In the genomic region with DNA sequence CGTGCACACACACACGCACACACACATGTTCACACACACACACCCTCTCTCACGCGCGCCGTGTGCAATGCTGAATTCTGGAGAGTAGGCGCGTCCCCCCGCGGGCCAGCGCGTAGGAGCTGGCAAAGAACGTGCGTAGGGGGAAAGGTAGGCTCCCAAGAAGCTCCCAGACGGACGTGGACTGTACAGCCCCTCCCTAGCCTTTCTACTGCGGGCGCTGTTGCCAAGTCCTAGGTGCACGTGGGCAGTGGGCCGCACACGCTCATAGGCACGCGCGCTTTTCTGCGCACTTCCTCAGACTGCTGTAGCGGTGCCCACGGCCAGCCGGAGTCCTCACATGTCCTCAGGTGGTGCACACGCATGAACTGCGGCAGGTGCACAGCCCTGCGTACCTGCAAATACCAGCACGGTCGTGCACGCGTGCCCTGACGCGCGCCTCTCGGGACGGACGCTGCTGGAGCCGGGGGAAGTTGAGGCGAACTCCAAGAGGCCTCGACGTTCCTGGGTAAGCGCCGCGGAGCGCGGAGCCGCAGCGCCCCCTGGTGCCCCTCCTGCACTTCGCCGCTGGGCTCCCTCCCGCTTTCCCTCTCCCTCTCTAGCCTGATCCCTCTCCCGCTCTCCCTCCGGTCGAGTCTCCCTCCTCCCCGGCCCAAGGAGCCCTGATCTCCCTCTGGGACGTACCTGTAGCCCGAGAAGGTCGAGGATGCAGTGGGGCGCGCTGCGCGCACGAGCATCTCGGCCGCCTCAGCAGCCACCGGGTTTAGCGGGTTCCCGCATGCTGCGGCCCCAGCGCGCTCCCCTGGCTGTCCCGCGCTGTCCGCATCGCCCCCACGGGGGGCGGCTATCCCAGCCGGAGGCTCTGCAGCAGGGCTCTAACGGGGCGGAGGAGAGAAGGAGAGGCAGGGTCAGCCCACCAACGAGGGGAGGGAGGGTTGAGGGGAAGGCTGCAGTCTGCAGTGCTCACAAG, we compare ENCODE assay signal across 1 cellular context.
TF ChIP-seq lines count a peak whose summit lies in the region.

No MANE protein-coding gene starts in this region.

TF ChIP-seq in HepG2, 621 proteins besides CTCF, POLR2A, EP300 and RAD21 (continued from another document and continues in another):
- TF ChIP-seq CEBPB (IDR thresholded peaks at IDR 0.05; ENCODE audit: borderline replicate concordance, low read depth, low read length): no peak
- TF ChIP-seq ZNF383 (CRISPR knock-in tag; IDR thresholded peaks at IDR 0.05; ENCODE audit: borderline replicate concordance): no peak
- TF ChIP-seq, protein P1, sequence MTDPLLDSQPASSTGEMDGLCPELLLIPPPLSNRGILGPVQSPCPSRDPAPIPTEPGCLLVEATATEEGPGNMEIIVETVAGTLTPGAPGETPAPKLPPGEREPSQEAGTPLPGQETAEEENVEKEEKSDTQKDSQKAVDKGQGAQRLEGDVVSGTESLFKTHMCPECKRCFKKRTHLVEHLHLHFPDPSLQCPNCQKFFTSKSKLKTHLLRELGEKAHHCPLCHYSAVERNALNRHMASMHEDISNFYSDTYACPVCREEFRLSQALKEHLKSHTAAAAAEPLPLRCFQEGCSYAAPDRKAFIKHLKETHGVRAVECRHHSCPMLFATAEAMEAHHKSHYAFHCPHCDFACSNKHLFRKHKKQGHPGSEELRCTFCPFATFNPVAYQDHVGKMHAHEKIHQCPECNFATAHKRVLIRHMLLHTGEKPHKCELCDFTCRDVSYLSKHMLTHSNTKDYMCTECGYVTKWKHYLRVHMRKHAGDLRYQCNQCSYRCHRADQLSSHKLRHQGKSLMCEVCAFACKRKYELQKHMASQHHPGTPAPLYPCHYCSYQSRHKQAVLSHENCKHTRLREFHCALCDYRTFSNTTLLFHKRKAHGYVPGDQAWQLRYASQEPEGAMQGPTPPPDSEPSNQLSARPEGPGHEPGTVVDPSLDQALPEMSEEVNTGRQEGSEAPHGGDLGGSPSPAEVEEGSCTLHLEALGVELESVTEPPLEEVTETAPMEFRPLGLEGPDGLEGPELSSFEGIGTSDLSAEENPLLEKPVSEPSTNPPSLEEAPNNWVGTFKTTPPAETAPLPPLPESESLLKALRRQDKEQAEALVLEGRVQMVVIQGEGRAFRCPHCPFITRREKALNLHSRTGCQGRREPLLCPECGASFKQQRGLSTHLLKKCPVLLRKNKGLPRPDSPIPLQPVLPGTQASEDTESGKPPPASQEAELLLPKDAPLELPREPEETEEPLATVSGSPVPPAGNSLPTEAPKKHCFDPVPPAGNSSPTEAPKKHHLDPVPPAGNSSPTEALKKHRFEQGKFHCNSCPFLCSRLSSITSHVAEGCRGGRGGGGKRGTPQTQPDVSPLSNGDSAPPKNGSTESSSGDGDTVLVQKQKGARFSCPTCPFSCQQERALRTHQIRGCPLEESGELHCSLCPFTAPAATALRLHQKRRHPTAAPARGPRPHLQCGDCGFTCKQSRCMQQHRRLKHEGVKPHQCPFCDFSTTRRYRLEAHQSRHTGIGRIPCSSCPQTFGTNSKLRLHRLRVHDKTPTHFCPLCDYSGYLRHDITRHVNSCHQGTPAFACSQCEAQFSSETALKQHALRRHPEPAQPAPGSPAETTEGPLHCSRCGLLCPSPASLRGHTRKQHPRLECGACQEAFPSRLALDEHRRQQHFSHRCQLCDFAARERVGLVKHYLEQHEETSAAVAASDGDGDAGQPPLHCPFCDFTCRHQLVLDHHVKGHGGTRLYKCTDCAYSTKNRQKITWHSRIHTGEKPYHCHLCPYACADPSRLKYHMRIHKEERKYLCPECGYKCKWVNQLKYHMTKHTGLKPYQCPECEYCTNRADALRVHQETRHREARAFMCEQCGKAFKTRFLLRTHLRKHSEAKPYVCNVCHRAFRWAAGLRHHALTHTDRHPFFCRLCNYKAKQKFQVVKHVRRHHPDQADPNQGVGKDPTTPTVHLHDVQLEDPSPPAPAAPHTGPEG (CRISPR knock-in tag; IDR thresholded peaks at IDR 0.05): 0 out of 2 replicates have a peak, but pooled peaks have one; percentile 9
- no peak for TF ChIP-seq ZNF44 (CRISPR knock-in tag; IDR thresholded peaks at IDR 0.05)
- no peak for TF ChIP-seq FOSL2 (CRISPR knock-in tag; IDR thresholded peaks at IDR 0.05)
- TF ChIP-seq NFE2L2 (IDR thresholded peaks at IDR 0.05; ENCODE audit: low read length): no peak
- TF ChIP-seq, protein P2, sequence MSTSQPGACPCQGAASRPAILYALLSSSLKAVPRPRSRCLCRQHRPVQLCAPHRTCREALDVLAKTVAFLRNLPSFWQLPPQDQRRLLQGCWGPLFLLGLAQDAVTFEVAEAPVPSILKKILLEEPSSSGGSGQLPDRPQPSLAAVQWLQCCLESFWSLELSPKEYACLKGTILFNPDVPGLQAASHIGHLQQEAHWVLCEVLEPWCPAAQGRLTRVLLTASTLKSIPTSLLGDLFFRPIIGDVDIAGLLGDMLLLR (CRISPR knock-in tag; IDR thresholded peaks at IDR 0.05): no peak; the same call in 1 of the 2 replicates
- TF ChIP-seq, protein P3, sequence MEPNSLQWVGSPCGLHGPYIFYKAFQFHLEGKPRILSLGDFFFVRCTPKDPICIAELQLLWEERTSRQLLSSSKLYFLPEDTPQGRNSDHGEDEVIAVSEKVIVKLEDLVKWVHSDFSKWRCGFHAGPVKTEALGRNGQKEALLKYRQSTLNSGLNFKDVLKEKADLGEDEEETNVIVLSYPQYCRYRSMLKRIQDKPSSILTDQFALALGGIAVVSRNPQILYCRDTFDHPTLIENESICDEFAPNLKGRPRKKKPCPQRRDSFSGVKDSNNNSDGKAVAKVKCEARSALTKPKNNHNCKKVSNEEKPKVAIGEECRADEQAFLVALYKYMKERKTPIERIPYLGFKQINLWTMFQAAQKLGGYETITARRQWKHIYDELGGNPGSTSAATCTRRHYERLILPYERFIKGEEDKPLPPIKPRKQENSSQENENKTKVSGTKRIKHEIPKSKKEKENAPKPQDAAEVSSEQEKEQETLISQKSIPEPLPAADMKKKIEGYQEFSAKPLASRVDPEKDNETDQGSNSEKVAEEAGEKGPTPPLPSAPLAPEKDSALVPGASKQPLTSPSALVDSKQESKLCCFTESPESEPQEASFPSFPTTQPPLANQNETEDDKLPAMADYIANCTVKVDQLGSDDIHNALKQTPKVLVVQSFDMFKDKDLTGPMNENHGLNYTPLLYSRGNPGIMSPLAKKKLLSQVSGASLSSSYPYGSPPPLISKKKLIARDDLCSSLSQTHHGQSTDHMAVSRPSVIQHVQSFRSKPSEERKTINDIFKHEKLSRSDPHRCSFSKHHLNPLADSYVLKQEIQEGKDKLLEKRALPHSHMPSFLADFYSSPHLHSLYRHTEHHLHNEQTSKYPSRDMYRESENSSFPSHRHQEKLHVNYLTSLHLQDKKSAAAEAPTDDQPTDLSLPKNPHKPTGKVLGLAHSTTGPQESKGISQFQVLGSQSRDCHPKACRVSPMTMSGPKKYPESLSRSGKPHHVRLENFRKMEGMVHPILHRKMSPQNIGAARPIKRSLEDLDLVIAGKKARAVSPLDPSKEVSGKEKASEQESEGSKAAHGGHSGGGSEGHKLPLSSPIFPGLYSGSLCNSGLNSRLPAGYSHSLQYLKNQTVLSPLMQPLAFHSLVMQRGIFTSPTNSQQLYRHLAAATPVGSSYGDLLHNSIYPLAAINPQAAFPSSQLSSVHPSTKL (CRISPR knock-in tag; IDR thresholded peaks at IDR 0.05): no peak
- TF ChIP-seq, protein P4, sequence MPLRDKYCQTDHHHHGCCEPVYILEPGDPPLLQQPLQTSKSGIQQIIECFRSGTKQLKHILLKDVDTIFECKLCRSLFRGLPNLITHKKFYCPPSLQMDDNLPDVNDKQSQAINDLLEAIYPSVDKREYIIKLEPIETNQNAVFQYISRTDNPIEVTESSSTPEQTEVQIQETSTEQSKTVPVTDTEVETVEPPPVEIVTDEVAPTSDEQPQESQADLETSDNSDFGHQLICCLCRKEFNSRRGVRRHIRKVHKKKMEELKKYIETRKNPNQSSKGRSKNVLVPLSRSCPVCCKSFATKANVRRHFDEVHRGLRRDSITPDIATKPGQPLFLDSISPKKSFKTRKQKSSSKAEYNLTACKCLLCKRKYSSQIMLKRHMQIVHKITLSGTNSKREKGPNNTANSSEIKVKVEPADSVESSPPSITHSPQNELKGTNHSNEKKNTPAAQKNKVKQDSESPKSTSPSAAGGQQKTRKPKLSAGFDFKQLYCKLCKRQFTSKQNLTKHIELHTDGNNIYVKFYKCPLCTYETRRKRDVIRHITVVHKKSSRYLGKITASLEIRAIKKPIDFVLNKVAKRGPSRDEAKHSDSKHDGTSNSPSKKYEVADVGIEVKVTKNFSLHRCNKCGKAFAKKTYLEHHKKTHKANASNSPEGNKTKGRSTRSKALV (CRISPR knock-in tag; IDR thresholded peaks at IDR 0.05): no peak
- TF ChIP-seq SIN3B (IDR thresholded peaks at IDR 0.05; ENCODE audit: low read length): no peak
- TF ChIP-seq ZFX (CRISPR knock-in tag; IDR thresholded peaks at IDR 0.05; ENCODE audit: low read depth): 0 out of 2 replicates have a peak, but pooled peaks have one; percentile 14
- TF ChIP-seq HOXA3 (CRISPR knock-in tag; IDR thresholded peaks at IDR 0.05): peak; percentile 49; the same call in 1 of the 2 replicates
- TF ChIP-seq SNAI1 (CRISPR knock-in tag; IDR thresholded peaks at IDR 0.05; ENCODE audit: borderline replicate concordance): no peak
- TF ChIP-seq ATF7-NPFF (CRISPR knock-in tag; IDR thresholded peaks at IDR 0.05; ENCODE audit: low read depth): no peak
- TF ChIP-seq, protein P5, sequence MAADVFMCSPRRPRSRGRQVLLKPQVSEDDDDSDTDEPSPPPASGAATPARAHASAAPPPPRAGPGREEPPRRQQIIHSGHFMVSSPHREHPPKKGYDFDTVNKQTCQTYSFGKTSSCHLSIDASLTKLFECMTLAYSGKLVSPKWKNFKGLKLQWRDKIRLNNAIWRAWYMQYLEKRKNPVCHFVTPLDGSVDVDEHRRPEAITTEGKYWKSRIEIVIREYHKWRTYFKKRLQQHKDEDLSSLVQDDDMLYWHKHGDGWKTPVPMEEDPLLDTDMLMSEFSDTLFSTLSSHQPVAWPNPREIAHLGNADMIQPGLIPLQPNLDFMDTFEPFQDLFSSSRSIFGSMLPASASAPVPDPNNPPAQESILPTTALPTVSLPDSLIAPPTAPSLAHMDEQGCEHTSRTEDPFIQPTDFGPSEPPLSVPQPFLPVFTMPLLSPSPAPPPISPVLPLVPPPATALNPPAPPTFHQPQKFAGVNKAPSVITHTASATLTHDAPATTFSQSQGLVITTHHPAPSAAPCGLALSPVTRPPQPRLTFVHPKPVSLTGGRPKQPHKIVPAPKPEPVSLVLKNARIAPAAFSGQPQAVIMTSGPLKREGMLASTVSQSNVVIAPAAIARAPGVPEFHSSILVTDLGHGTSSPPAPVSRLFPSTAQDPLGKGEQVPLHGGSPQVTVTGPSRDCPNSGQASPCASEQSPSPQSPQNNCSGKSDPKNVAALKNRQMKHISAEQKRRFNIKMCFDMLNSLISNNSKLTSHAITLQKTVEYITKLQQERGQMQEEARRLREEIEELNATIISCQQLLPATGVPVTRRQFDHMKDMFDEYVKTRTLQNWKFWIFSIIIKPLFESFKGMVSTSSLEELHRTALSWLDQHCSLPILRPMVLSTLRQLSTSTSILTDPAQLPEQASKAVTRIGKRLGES (CRISPR knock-in tag; IDR thresholded peaks at IDR 0.05; ENCODE audit: borderline replicate concordance): no peak
- TF ChIP-seq NFYC (CRISPR knock-in tag; IDR thresholded peaks at IDR 0.05): no peak
- peak; percentile 98 for TF ChIP-seq MTF2 (CRISPR knock-in tag; IDR thresholded peaks at IDR 0.05; ENCODE audit: borderline replicate concordance)
- TF ChIP-seq, protein P6, sequence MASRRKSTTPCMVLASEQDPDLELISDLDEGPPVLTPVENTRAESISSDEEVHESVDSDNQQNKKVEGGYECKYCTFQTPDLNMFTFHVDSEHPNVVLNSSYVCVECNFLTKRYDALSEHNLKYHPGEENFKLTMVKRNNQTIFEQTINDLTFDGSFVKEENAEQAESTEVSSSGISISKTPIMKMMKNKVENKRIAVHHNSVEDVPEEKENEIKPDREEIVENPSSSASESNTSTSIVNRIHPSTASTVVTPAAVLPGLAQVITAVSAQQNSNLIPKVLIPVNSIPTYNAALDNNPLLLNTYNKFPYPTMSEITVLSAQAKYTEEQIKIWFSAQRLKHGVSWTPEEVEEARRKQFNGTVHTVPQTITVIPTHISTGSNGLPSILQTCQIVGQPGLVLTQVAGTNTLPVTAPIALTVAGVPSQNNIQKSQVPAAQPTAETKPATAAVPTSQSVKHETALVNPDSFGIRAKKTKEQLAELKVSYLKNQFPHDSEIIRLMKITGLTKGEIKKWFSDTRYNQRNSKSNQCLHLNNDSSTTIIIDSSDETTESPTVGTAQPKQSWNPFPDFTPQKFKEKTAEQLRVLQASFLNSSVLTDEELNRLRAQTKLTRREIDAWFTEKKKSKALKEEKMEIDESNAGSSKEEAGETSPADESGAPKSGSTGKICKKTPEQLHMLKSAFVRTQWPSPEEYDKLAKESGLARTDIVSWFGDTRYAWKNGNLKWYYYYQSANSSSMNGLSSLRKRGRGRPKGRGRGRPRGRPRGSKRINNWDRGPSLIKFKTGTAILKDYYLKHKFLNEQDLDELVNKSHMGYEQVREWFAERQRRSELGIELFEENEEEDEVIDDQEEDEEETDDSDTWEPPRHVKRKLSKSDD (CRISPR knock-in tag; IDR thresholded peaks at IDR 0.05; ENCODE audit: low read depth): peak; percentile 76; the same call in 1 of the 2 replicates
- no peak for TF ChIP-seq SMARCE1 (IDR thresholded peaks at IDR 0.05; ENCODE audit: borderline replicate concordance)
- TF ChIP-seq ZNF644 (CRISPR knock-in tag; IDR thresholded peaks at IDR 0.05; ENCODE audit: low read depth): no peak
- TF ChIP-seq MXI1 (IDR thresholded peaks at IDR 0.05; ENCODE audit: borderline replicate concordance, low read depth, low read length): no peak
- no peak for TF ChIP-seq PPARG (CRISPR knock-in tag; conservative IDR thresholded peaks at IDR 0.05)
- no peak for TF ChIP-seq ZBTB8A (CRISPR knock-in tag; IDR thresholded peaks at IDR 0.05; ENCODE audit: borderline replicate concordance, low read depth)
- TF ChIP-seq HOXA9 (CRISPR knock-in tag; IDR thresholded peaks at IDR 0.05; ENCODE audit: borderline replicate concordance): no peak
- TF ChIP-seq ARNT2 (CRISPR knock-in tag; IDR thresholded peaks at IDR 0.05; ENCODE audit: low read depth): no peak
- TF ChIP-seq TEAD2 (CRISPR knock-in tag; IDR thresholded peaks at IDR 0.05): no peak
- TF ChIP-seq, protein P7, sequence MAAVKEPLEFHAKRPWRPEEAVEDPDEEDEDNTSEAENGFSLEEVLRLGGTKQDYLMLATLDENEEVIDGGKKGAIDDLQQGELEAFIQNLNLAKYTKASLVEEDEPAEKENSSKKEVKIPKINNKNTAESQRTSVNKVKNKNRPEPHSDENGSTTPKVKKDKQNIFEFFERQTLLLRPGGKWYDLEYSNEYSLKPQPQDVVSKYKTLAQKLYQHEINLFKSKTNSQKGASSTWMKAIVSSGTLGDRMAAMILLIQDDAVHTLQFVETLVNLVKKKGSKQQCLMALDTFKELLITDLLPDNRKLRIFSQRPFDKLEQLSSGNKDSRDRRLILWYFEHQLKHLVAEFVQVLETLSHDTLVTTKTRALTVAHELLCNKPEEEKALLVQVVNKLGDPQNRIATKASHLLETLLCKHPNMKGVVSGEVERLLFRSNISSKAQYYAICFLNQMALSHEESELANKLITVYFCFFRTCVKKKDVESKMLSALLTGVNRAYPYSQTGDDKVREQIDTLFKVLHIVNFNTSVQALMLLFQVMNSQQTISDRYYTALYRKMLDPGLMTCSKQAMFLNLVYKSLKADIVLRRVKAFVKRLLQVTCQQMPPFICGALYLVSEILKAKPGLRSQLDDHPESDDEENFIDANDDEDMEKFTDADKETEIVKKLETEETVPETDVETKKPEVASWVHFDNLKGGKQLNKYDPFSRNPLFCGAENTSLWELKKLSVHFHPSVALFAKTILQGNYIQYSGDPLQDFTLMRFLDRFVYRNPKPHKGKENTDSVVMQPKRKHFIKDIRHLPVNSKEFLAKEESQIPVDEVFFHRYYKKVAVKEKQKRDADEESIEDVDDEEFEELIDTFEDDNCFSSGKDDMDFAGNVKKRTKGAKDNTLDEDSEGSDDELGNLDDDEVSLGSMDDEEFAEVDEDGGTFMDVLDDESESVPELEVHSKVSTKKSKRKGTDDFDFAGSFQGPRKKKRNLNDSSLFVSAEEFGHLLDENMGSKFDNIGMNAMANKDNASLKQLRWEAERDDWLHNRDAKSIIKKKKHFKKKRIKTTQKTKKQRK (IDR thresholded peaks at IDR 0.05; ENCODE audit: low read length): no peak
